Comparison of ENCODE assay signal across 15 cellular contexts in genomic region chr1:184492543-184492942, GRCh38.
A peak's percentile ranks its signal among the peaks of the same experiment; 100 is the strongest.
DNase-seq lines count a peak whose midpoint lies in the region; ATAC-seq, FAIRE-seq and TF ChIP-seq lines count a peak whose summit lies in the region.
"Had no signal": no experiment of that assay in that cellular context is flagged by ENCODE, and none has a peak within 500 bp of the region (broad histone marks: within the 10 kb centered on the region; RNA-seq: fewer than 3 reads in every experiment).

No MANE protein-coding gene starts in this region.

- no peak overlapping the region for H2BK20ac ChIP-seq in IMR-90 (ENCODE audit: low read depth, low read length)

- dilution Hi-C loops in IMR-90 (cut with HindIII; ENCODE audit: low sequenced_read_pairs, unreplicated experiment) = no loop called here

- H4K91ac ChIP-seq in IMR-90 (ENCODE audit: insufficient read depth, low read depth, low read length) = no peak overlapping the region

- H3K9ac ChIP-seq in IMR-90 (ENCODE audit: low read depth, low read length) = no peak overlapping the region
- H3K9ac ChIP-seq in astrocyte (ENCODE audit: low read length) = no peak overlapping the region
- no peak overlapping the region for H3K9ac ChIP-seq in liver (ENCODE audit: low read depth in 1 of 2, low read length in 2 of 2)

- DNase-seq in IMR-90 (peak; percentile 23), astrocyte (ENCODE audit: low read depth) (no peak), spleen (no peak), NCI-H2107 (lab: John Stamatoyannopoulos, UW) (no peak), omental fat pad (ENCODE audit: low spot score) (no peak)
- DNase-seq in activated CD4-positive, alpha-beta T cell treated with anti-CD3 and anti-CD28 coated beads, Interleukin-2, amount 50 U/mL, for 1 hour = no peak
- DNase-seq: activated CD4-positive, CD25-positive, alpha-beta regulatory T cell treated with anti-CD3 and anti-CD28 coated beads, Interleukin-2, amount 50 U/mL, for 72 hours; caudate nucleus; NCI-H187; NCI-H82; ovary; stimulated activated CD4-positive, alpha-beta T cell treated with anti-CD3 and anti-CD28 coated beads, Interleukin-4, amount 100 ng/mL, for 24 hours had no signal

- 0 out of 2 replicates have a peak, but pooled peaks have one; percentile 22 for ATAC-seq in IMR-90 (ENCODE audit: low read depth)
- ATAC-seq in GM21390 (IDR thresholded peaks at IDR 0.05; ENCODE audit: unreplicated experiment) = no peak
- no peak for ATAC-seq in omental fat pad (ENCODE audit: low FRiP score)

- peak overlapping the region; percentile 35 for H3K27ac Mint-ChIP-seq in astrocyte (ENCODE audit: unreplicated experiment)

- H3K18ac ChIP-seq in IMR-90 (ENCODE audit: low read depth, low read length) = no peak overlapping the region

- CTCF ChIA-PET in IMR-90 (lab: Yijun Ruan, JAX) = interaction anchor here (1.6 kb wide), 1 partner anchor 19 kb away, joined by 4 read pairs; no protein-coding TSS in a partner anchor

- H3K4me3 ChIP-seq in IMR-90 (ENCODE audit: insufficient read depth, low read depth, low read length) (no peak overlapping the region), astrocyte (ENCODE audit: insufficient read depth, low read depth, low read length) (no peak overlapping the region), liver (ENCODE audit: low read depth in 1 of 3, low read length in 3 of 3) (no peak overlapping the region), spleen (no peak overlapping the region)
- H3K4me3 ChIP-seq: ovary had no signal

- no peak overlapping the region for H2BK120ac ChIP-seq in IMR-90 (ENCODE audit: low read depth, low read length)

- peaks cover 4 to 29% of the 10 kb centered on the region in 2 experiments; a peak in 3 of 4 replicates for H3K79me1 ChIP-seq in IMR-90 (ENCODE audit: low read depth in 1 of 2, low read length in 2 of 2)

- TF ChIP-seq RAD21 in IMR-90 (IDR thresholded peaks at IDR 0.05; ENCODE audit: low read length) = no peak
- no peak for TF ChIP-seq RAD21 in liver (IDR thresholded peaks at IDR 0.05)

- H4K20me1 ChIP-seq in IMR-90 (ENCODE audit: insufficient read depth, low read length) = no peaks in the 10 kb centered on the region
- H4K20me1 ChIP-seq in astrocyte (ENCODE audit: insufficient read depth, low read length) = no peaks in the 10 kb centered on the region

- no peak overlapping the region for H2AK9ac ChIP-seq in IMR-90 (replicated peaks; ENCODE audit: low read depth, low read length, poor library complexity)

- peak overlapping the region; percentile 27; the same call in 1 of the 3 replicates for H2BK15ac ChIP-seq in IMR-90 (ENCODE audit: low read depth, low read length)

- H3K14ac ChIP-seq in IMR-90 (replicated peaks; ENCODE audit: low read depth, low read length) = no peak overlapping the region

- no peak overlapping the region for H3K56ac ChIP-seq in IMR-90 (ENCODE audit: extremely low read depth, insufficient read depth, low read length)

- no peak overlapping the region for H3K27ac ChIP-seq in IMR-90 (ENCODE audit: insufficient read depth, low read length)
- no peak overlapping the region for H3K27ac ChIP-seq in astrocyte (ENCODE audit: low read depth, low read length)
- H3K27ac ChIP-seq in liver (ENCODE audit: low read depth in 1 of 2, low read length in 2 of 2) = peak overlapping the region; percentile 77 to 92
- peak overlapping the region in 6 of 8 donors; percentile 66 to 83 (median 76) for H3K27ac ChIP-seq in spleen

- BruUV-seq in IMR-90 (replicated peaks; lab: Mats Ljungman, UMichigan) = no TSS peak

- POLR2A ChIA-PET in IMR-90 (lab: Charles Lee; ENCODE audit: unreplicated experiment) = interaction anchor here (0.5 kb wide), 1 partner anchor 105 kb away, joined by 4 read pairs; the partner anchor contains the start of gene C1orf21

- peaks cover 20% of the 10 kb centered on the region for H3K4me1 Mint-ChIP-seq in astrocyte (ENCODE audit: low read depth, unreplicated experiment)

- H3K9me3 ChIP-seq in IMR-90 (ENCODE audit: control insufficient read depth, insufficient read depth, low read length) (no peaks in the 10 kb centered on the region), astrocyte (ENCODE audit: insufficient read depth, low read depth, low read length) (no peaks in the 10 kb centered on the region), liver (ENCODE audit: control insufficient read depth in 4 of 4, low read length in 3 of 4) (no peaks in the 10 kb centered on the region), spleen (no peaks in the 10 kb centered on the region)
- H3K9me3 ChIP-seq: ovary had no signal

- H3K9me3 Mint-ChIP-seq in astrocyte (ENCODE audit: unreplicated experiment) = no peaks in the 10 kb centered on the region

- no peak overlapping the region for H3K23ac ChIP-seq in IMR-90 (ENCODE audit: low read depth, low read length)

- intact Hi-C loops in IMR-90 (cut with micrococcal nuclease) (no loop called here), spleen (cut with DNase I; ENCODE audit: low total_unique reads) (no loop called here)

- H3K36me3 ChIP-seq in IMR-90 (ENCODE audit: control insufficient read depth, insufficient read depth, low read length) (no peaks in the 10 kb centered on the region), astrocyte (ENCODE audit: insufficient read depth, low read length) (no peaks in the 10 kb centered on the region), liver (ENCODE audit: control insufficient read depth in 4 of 4, insufficient read depth in 3 of 4, low read depth in 1 of 4, low read length in 3 of 4) (no peaks in the 10 kb centered on the region), spleen (no peaks in the 10 kb centered on the region)
- H3K36me3 ChIP-seq: ovary had no signal

- H3K4me1 ChIP-seq in IMR-90 (ENCODE audit: control insufficient read depth, insufficient read depth, low read length) (peaks cover 9% of the 10 kb centered on the region), astrocyte (ENCODE audit: insufficient read depth, low read length) (peaks cover 8% of the 10 kb centered on the region), liver (ENCODE audit: control insufficient read depth in 4 of 4, insufficient read depth in 4 of 4, low read length in 3 of 4) (peaks cover 0 to 19% (median 14%) of the 10 kb centered on the region in 4 donors), spleen (peaks cover 8 to 26% (median 18%) of the 10 kb centered on the region in 6 donors)

- no peak overlapping the region for H2AK5ac ChIP-seq in IMR-90 (ENCODE audit: low read depth, low read length)

- in situ Hi-C loops in IMR-90 (cut with MboI; ENCODE audit: low sequenced_read_pairs) = no loop called here

- H3K27me3 ChIP-seq in IMR-90 (ENCODE audit: control insufficient read depth, insufficient read depth, low read length) (no peaks in the 10 kb centered on the region), astrocyte (ENCODE audit: insufficient read depth, low read length) (no peaks in the 10 kb centered on the region), liver (ENCODE audit: control insufficient read depth in 4 of 4, insufficient read depth in 4 of 4, low read length in 3 of 4) (no peaks in the 10 kb centered on the region), spleen (replicated peaks in 1 of 7) (no peaks in the 10 kb centered on the region)
- H3K27me3 ChIP-seq: ovary had no signal

- no peaks in the 10 kb centered on the region for H3K36me3 Mint-ChIP-seq in astrocyte (ENCODE audit: low read depth, unreplicated experiment)

- H4K8ac ChIP-seq in IMR-90 (ENCODE audit: low read depth in 2 of 2, low read length in 2 of 2) = no peak overlapping the region

- TF ChIP-seq CTCF in IMR-90 (conservative IDR thresholded peaks at IDR 0.05; ENCODE audit: low read depth, low read length) (no peak), astrocyte (IDR thresholded peaks at IDR 0.05; ENCODE audit: insufficient read depth, low read depth, low read length) (no peak), liver (IDR thresholded peaks at IDR 0.05; ENCODE audit: low read depth, low read length, missing input control) (no peak), spleen (IDR thresholded peaks at IDR 0.05 in 8 of 11, conservative IDR thresholded peaks at IDR 0.05 in 3 of 11) (no peak), omental fat pad (IDR thresholded peaks at IDR 0.05) (no peak)

- H4K5ac ChIP-seq in IMR-90 (ENCODE audit: low read depth, low read length) = no peak overlapping the region

- H3K4me2 ChIP-seq in IMR-90 (ENCODE audit: low read depth, low read length) (no peak overlapping the region), astrocyte (ENCODE audit: low read length) (no peak overlapping the region)

- no peak overlapping the region for H3K4ac ChIP-seq in IMR-90 (ENCODE audit: low read depth, low read length)

- TF ChIP-seq POLR2A in IMR-90 (IDR thresholded peaks at IDR 0.05; ENCODE audit: low read depth, low read length) (no peak), spleen (IDR thresholded peaks at IDR 0.05) (no peak)

- H2AFZ ChIP-seq in IMR-90 (replicated peaks; ENCODE audit: low read length, poor library complexity) = no peak overlapping the region
- no peak overlapping the region for H2AFZ ChIP-seq in astrocyte (ENCODE audit: low read depth, low read length)

- no peaks in the 10 kb centered on the region for H3K79me2 ChIP-seq in astrocyte (ENCODE audit: insufficient read depth, low read length)

- no peak for FAIRE-seq in astrocyte (lab: Jason Lieb, UNC)
- FAIRE-seq: islet of Langerhans had no signal

- H2BK5ac ChIP-seq in IMR-90 (ENCODE audit: low read depth, low read length, poor library complexity, severe bottlenecking) = no peak overlapping the region

- H3K27me3 Mint-ChIP-seq in astrocyte (ENCODE audit: low read depth, unreplicated experiment) = no peaks in the 10 kb centered on the region

- no peak overlapping the region for H3K4me3 Mint-ChIP-seq in astrocyte (ENCODE audit: unreplicated experiment)

- peaks cover 9% of the 10 kb centered on the region for H3K9me1 ChIP-seq in IMR-90 (ENCODE audit: insufficient read depth, low read length)

TF ChIP-seq in IMR-90, 13 proteins besides CTCF, POLR2A, EP300 and RAD21 (continues in another document):
- no peak for TF ChIP-seq MAFK (IDR thresholded peaks at IDR 0.05; ENCODE audit: low read depth, low read length)
- TF ChIP-seq USF2 (IDR thresholded peaks at IDR 0.05; ENCODE audit: low read depth, low read length) = no peak

TF ChIP-seq in liver, 16 proteins besides CTCF, POLR2A, EP300 and RAD21:
- TF ChIP-seq NR2F2 (IDR thresholded peaks at IDR 0.05) = no peak

Comparison
In these comparisons a context has a peak if more than half of its experiments do, and no peak if none do; other contexts are left out.
1. H3K27ac ChIP-seq: peak in liver (2 of 2) and spleen (6 of 8); none in IMR-90 (single experiment) and astrocyte (single experiment).